24 cellular contexts compared by ENCODE assay signal in the genomic region with DNA sequence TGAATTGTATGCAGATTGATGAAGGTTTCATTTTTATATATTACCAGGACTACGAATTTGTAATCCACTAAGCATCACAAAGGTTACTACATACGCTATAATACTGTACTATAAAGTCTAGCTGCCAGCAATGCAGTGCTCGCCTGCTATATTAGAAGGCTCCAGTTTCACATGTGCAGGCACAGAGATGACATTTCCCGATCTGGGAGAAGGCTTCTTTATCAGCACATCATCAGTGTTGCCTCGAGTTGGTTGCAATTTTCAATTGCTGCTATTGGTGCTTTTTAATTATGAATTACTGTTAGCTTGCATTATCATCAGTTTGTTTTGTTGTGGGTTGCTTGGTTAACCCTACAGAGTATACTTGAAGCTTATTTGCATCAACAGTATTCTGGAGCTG.
"Had no signal": no experiment of that assay in that cellular context is flagged by ENCODE, and none has a peak within 500 bp of the region (broad histone marks: within the 10 kb centered on the region; RNA-seq: fewer than 3 reads in every experiment).

No MANE protein-coding gene starts in this region.

- H3K27ac ChIP-seq: left lung, lower lobe of right lung, ovary, right atrium auricular region, right lobe of liver, skin epidermis, testis, thyroid gland, upper lobe of left lung, vagina had no signal

- H3K27me3 Mint-ChIP-seq: stimulated activated naive B cell treated with anti-CD40 and anti-IgM and Interleukin-4, amounts not matched to agents 10 μg/mL and 1 μg/mL and 100 μg/mL, for 72 hours had no signal

- H3K36me3 Mint-ChIP-seq: immature natural killer cell; naive thymus-derived CD8-positive, alpha-beta T cell; stimulated activated naive B cell treated with anti-CD40 and anti-IgM and Interleukin-4, amounts not matched to agents 10 μg/mL and 1 μg/mL and 100 μg/mL, for 72 hours had no signal

- H3K36me3 ChIP-seq: ovary, right lobe of liver, thyroid gland, transverse colon had no signal

- H3K4me3 Mint-ChIP-seq: immature natural killer cell; naive thymus-derived CD8-positive, alpha-beta T cell; stimulated activated naive B cell treated with anti-CD40 and anti-IgM and Interleukin-4, amounts not matched to agents 10 μg/mL and 1 μg/mL and 100 μg/mL, for 72 hours had no signal

- H3K9me3 ChIP-seq: left lung, lower lobe of right lung, ovary, right atrium auricular region, right lobe of liver, stomach, testis, thyroid gland, transverse colon, upper lobe of left lung, vagina had no signal

- DNase-seq: immature natural killer cell; kidney; left colon; left lung; lower lobe of right lung; mesenchymal stem cell; naive thymus-derived CD8-positive, alpha-beta T cell; ovary; right lobe of liver; stimulated activated CD4-positive, alpha-beta T cell treated with anti-CD3 and anti-CD28 coated beads, Interleukin-12 subunit alpha, Interleukin-12 subunit beta, amount 100 ng/mL, for 4 hours; stimulated activated CD4-positive, alpha-beta T cell treated with anti-CD3 and anti-CD28 coated beads, Interleukin-15, amount 100 ng/mL, for 24 hours; stimulated activated CD4-positive, alpha-beta T cell treated with anti-CD3 and anti-CD28 coated beads, Interleukin-2, amount 100 ng/mL, for 24 hours; stimulated activated CD4-positive, alpha-beta T cell treated with anti-CD3 and anti-CD28 coated beads, Interleukin-4, amount 100 ng/mL, for 1 hour; stimulated activated naive B cell treated with anti-CD40 and anti-IgM and Interleukin-4, amounts not matched to agents 10 μg/mL and 1 μg/mL and 100 μg/mL, for 72 hours; stimulated activated naive CD8-positive, alpha-beta T cell treated with anti-CD3 and anti-CD28 coated beads, Interleukin-15, Interleukin-2, amounts not matched to agents 100 U/mL and 50 U/mL, for 24 hours; stomach; testis; thyroid gland; transverse colon; upper lobe of left lung had no signal

- H3K27me3 ChIP-seq: left lung, ovary, right atrium auricular region, right lobe of liver, stomach, testis, thyroid gland, transverse colon, upper lobe of left lung, vagina had no signal

- H3K4me3 ChIP-seq: left lung, lower lobe of right lung, ovary, right atrium auricular region, right lobe of liver, skin epidermis, stomach, testis, thyroid gland, transverse colon, upper lobe of left lung, vagina had no signal

- H3K9me3 Mint-ChIP-seq: immature natural killer cell; naive thymus-derived CD8-positive, alpha-beta T cell; stimulated activated naive B cell treated with anti-CD40 and anti-IgM and Interleukin-4, amounts not matched to agents 10 μg/mL and 1 μg/mL and 100 μg/mL, for 72 hours had no signal

- H3K4me1 ChIP-seq: left lung, right atrium auricular region, testis, thyroid gland had no signal

- ATAC-seq: left colon; left lung; lower lobe of right lung; naive thymus-derived CD8-positive, alpha-beta T cell; right lobe of liver; stimulated activated naive B cell treated with anti-CD40 and anti-IgM and Interleukin-4, amounts not matched to agents 10 μg/mL and 1 μg/mL and 100 μg/mL, for 72 hours; stimulated activated naive CD8-positive, alpha-beta T cell treated with anti-CD3 and anti-CD28 coated beads, Interleukin-15, Interleukin-2, amounts not matched to agents 100 U/mL and 50 U/mL, for 24 hours had no signal

- H3K27ac Mint-ChIP-seq: immature natural killer cell; naive thymus-derived CD8-positive, alpha-beta T cell; progenitor cell of endocrine pancreas; stimulated activated naive B cell treated with anti-CD40 and anti-IgM and Interleukin-4, amounts not matched to agents 10 μg/mL and 1 μg/mL and 100 μg/mL, for 72 hours had no signal

- H3K4me1 Mint-ChIP-seq: immature natural killer cell; stimulated activated naive B cell treated with anti-CD40 and anti-IgM and Interleukin-4, amounts not matched to agents 10 μg/mL and 1 μg/mL and 100 μg/mL, for 72 hours had no signal
